9 cellular contexts compared by ENCODE assay signal in genomic region chr2:230885467-230886130, GRCh38. TPM values are rescaled to one million over a fixed set of nuclear protein-coding genes. Genes with fewer than 3 reads are reported as not detected.
A peak's percentile ranks its signal among the peaks of the same experiment; 100 is the strongest.
DNase-seq lines count a peak whose midpoint lies in the region; ATAC-seq and FAIRE-seq lines count a peak whose summit lies in the region.
"Had no signal": no experiment of that assay in that cellular context is flagged by ENCODE, and none has a peak within 500 bp of the region (broad histone marks: within the 10 kb centered on the region; RNA-seq: fewer than 3 reads in every experiment).

No MANE protein-coding gene starts in this region.

- H3K4me1 ChIP-seq in GM23248 (ENCODE audit: insufficient read depth) = no peaks in the 10 kb centered on the region
- H3K4me1 ChIP-seq in ectodermal cell (ENCODE audit: control insufficient read depth, insufficient read depth, low read length) = peaks cover 25% of the 10 kb centered on the region

- no peak for ATAC-seq in GM21381 (IDR thresholded peaks at IDR 0.05; ENCODE audit: unreplicated experiment)
- no peak for ATAC-seq in HG03521 (IDR thresholded peaks at IDR 0.05; ENCODE audit: unreplicated experiment)

- peaks cover 10% of the 10 kb centered on the region; the same call in 1 of the 2 replicates for H3K27me3 ChIP-seq in GM23248 (replicated peaks; ENCODE audit: insufficient read depth)
- no peaks in the 10 kb centered on the region for H3K27me3 ChIP-seq in ectodermal cell (ENCODE audit: control insufficient read depth, insufficient read depth, low read length, poor library complexity, severe bottlenecking)
- 0 out of 2 replicates have a peak, but pooled peaks cover 3% of the 10 kb centered on the region for H3K27me3 ChIP-seq in MG63

- H3K4me3 ChIP-seq in GM23248 (no peak overlapping the region), ectodermal cell (ENCODE audit: insufficient read depth, low read depth, low read length) (no peak overlapping the region), MG63 (no peak overlapping the region)

- H3K9me3 ChIP-seq in GM23248 (ENCODE audit: low read depth) (no peaks in the 10 kb centered on the region), ectodermal cell (ENCODE audit: control insufficient read depth, low read length) (no peaks in the 10 kb centered on the region), MG63 (no peaks in the 10 kb centered on the region)

- H3K9me2 ChIP-seq in GM23248 (ENCODE audit: insufficient read depth) = no peaks in the 10 kb centered on the region

- H3K27ac ChIP-seq in GM23248 = no peak overlapping the region
- peak overlapping the region; percentile 38 for H3K27ac ChIP-seq in ectodermal cell (ENCODE audit: insufficient read depth, low read depth, low read length, poor library complexity, severe bottlenecking)

- in situ Hi-C loops in GM23248 (cut with MboI) = no loop called here

- no peaks in the 10 kb centered on the region for H4K20me1 ChIP-seq in GM23248 (ENCODE audit: insufficient read depth)

- H3F3A ChIP-seq in GM23248 (ENCODE audit: insufficient read depth) = no peaks in the 10 kb centered on the region

- no peaks in the 10 kb centered on the region for H3K36me3 ChIP-seq in GM23248 (ENCODE audit: low read depth)
- no peaks in the 10 kb centered on the region for H3K36me3 ChIP-seq in ectodermal cell (ENCODE audit: control insufficient read depth, insufficient read depth, low read length)
- H3K36me3 ChIP-seq in MG63 = no peaks in the 10 kb centered on the region

- WGBS in GM23248 (ENCODE audit: low coverage in 1 of 2, low lambda C conversion rate in 2 of 2, missing lambda C conversion rate in 2 of 2), 2 experiments = 53 to 55% methylated on average over 11 of the region's 11 CpGs
- whole genome bisulfite sequencing in ectodermal cell, 2 experiments = 50 to 59% methylated on average over 11 of the region's 11 CpGs

- no peak for FAIRE-seq in HTR-8/SVneo (lab: Jason Lieb, UNC)

- H3K79me2 ChIP-seq in GM23248 (ENCODE audit: insufficient read depth) = no peaks in the 10 kb centered on the region

- DNase-seq in GM23248 = peak; percentile 34
- peak; percentile 3 to 39 for DNase-seq in NCI-H446 (lab: John Stamatoyannopoulos, UW)
- peak; percentile 86 for DNase-seq in putamen (ENCODE audit: low spot score)
- no peak for DNase-seq in MG63
- DNase-seq in HTR-8/SVneo (ENCODE audit: insufficient read length, low spot score) = no peak
- DNase-seq: stimulated activated naive CD4-positive, alpha-beta T cell had no signal

- no peak overlapping the region for H2AFZ ChIP-seq in GM23248

- H3K9ac ChIP-seq in GM23248 = no peak overlapping the region

- H3K4me2 ChIP-seq in GM23248 (ENCODE audit: unreplicated experiment) = no peak overlapping the region

RNA-seq across cellular contexts. Expression of gene ITM2C, which starts 20.9 kb away (rescaled TPM):
- 35.0 and 38.9 TPM in 2 replicates for total RNA-seq in GM23248 (2014; rRNA removed; shearing (Covaris generic))
- 47.3 and 51.2 TPM in 2 replicates for polyA plus RNA-seq in GM23248 (2016; fragmentation: Nextera tagmentation; extraction: Ambion mirVana)
- 137 TPM for polyA plus RNA-seq in ectodermal cell (2013, experiment 1 of 4)
- 128 TPM for polyA plus RNA-seq in ectodermal cell (2013, experiment 2 of 4)
- polyA plus RNA-seq in ectodermal cell (2013, experiment 3 of 4) = 116 TPM
- polyA plus RNA-seq in ectodermal cell (2013, experiment 4 of 4) = 131 TPM
- 31.2 and 37.1 TPM in 2 replicates for total RNA-seq in MG63 (2014; rRNA removed; shearing (Covaris generic); ENCODE audit: low replicate concordance)

RNA-seq across cellular contexts. Expression of gene GPR55, which starts 39.4 kb away (rescaled TPM):
- not detected in 2 replicates for total RNA-seq in GM23248 (2014; rRNA removed; shearing (Covaris generic))
- 0.20 TPM in 1 of 2 replicates, not detected in the other for polyA plus RNA-seq in GM23248 (2016; fragmentation: Nextera tagmentation; extraction: Ambion mirVana)
- polyA plus RNA-seq in ectodermal cell (2013, experiment 1 of 4) = not detected
- polyA plus RNA-seq in ectodermal cell (2013, experiment 2 of 4) = not detected
- polyA plus RNA-seq in ectodermal cell (2013, experiment 3 of 4) = not detected
- not detected for polyA plus RNA-seq in ectodermal cell (2013, experiment 4 of 4)
- not detected in 2 replicates for total RNA-seq in MG63 (2014; rRNA removed; shearing (Covaris generic); ENCODE audit: low replicate concordance)

Comparison
In these comparisons a context has a peak if more than half of its experiments do, and no peak if none do; other contexts are left out.
1. DNase-seq: peak in GM23248 (single experiment), NCI-H446 (2 of 2) and putamen (single experiment); none in MG63 (single experiment) and HTR-8/SVneo (single experiment).